ENCODE assay signal across 2 cellular contexts in genomic region chr2:132681766-132682165, GRCh38.
TF ChIP-seq lines count a peak whose summit lies in the region.

No MANE protein-coding gene starts in this region.

TF ChIP-seq in IMR-90, 13 proteins besides CTCF, POLR2A, EP300 and RAD21:
- TF ChIP-seq MXI1 (IDR thresholded peaks at IDR 0.05; ENCODE audit: borderline replicate concordance, low read depth, low read length): no peak
- TF ChIP-seq RCOR1 (IDR thresholded peaks at IDR 0.05; ENCODE audit: insufficient replicate concordance, low read length): no peak
- TF ChIP-seq, protein P1, sequence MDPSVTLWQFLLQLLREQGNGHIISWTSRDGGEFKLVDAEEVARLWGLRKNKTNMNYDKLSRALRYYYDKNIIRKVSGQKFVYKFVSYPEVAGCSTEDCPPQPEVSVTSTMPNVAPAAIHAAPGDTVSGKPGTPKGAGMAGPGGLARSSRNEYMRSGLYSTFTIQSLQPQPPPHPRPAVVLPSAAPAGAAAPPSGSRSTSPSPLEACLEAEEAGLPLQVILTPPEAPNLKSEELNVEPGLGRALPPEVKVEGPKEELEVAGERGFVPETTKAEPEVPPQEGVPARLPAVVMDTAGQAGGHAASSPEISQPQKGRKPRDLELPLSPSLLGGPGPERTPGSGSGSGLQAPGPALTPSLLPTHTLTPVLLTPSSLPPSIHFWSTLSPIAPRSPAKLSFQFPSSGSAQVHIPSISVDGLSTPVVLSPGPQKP (IDR thresholded peaks at IDR 0.05; ENCODE audit: borderline replicate concordance, low read depth, low read length): no peak
- no peak for TF ChIP-seq USF2 (IDR thresholded peaks at IDR 0.05; ENCODE audit: low read depth, low read length)
- TF ChIP-seq CEBPB (IDR thresholded peaks at IDR 0.05; ENCODE audit: low read depth, low read length): no peak
- TF ChIP-seq RFX5 (IDR thresholded peaks at IDR 0.05; ENCODE audit: low read depth, low read length): no peak
- TF ChIP-seq SMC3 (IDR thresholded peaks at IDR 0.05; ENCODE audit: low read depth, low read length): no peak
- no peak for TF ChIP-seq BHLHE40 (IDR thresholded peaks at IDR 0.05; ENCODE audit: low read depth, low read length)
- TF ChIP-seq MAZ (IDR thresholded peaks at IDR 0.05; ENCODE audit: borderline replicate concordance, low read depth, low read length): no peak

TF ChIP-seq in endothelial cell of umbilical vein, 7 proteins besides CTCF, POLR2A, EP300 and RAD21:
- TF ChIP-seq MYC (IDR thresholded peaks at IDR 0.05; ENCODE audit: low read depth, low read length) (no peak), JUN (IDR thresholded peaks at IDR 0.05; ENCODE audit: borderline replicate concordance, insufficient read depth, insufficient read length, low read depth) (peak; percentile 27), FOS (IDR thresholded peaks at IDR 0.05; ENCODE audit: borderline replicate concordance, insufficient read depth, low read length) (peak; percentile 19)
